In genomic region chr14:30559638-30560071, GRCh38 we compare ENCODE assay signal across 8 cellular contexts. TPM values are rescaled to one million over a fixed set of nuclear protein-coding genes. Genes with fewer than 3 reads are reported as not detected.
DNase-seq lines count a peak whose midpoint lies in the region; ATAC-seq and TF ChIP-seq lines count a peak whose summit lies in the region.

No MANE protein-coding gene starts in this region.

- H3K36me3 ChIP-seq in Peyer's patch, result no peaks in the 10 kb centered on the region
- H3K36me3 ChIP-seq in ectodermal cell (ENCODE audit: control insufficient read depth, insufficient read depth, low read length), result peaks cover 12% of the 10 kb centered on the region
- no peaks in the 10 kb centered on the region for H3K36me3 ChIP-seq in aorta (ENCODE audit: control insufficient read depth in 1 of 2, insufficient read depth in 2 of 2, low read length in 1 of 2)

- peak overlapping the region; percentile 100 for H3K4me3 Mint-ChIP-seq in mesothelial cell of epicardium

- WGBS in ectodermal cell, 2 experiments, result 0 to 1% methylated on average over 16 of the region's 16 CpGs
- 0% methylated on average over 16 of the region's 16 CpGs for WGBS in aorta, 2 donors

- ATAC-seq in Right ventricle myocardium superior (ENCODE audit: poor library complexity) (peak; percentile 24), HG03432 (IDR thresholded peaks at IDR 0.05; ENCODE audit: unreplicated experiment) (peak; percentile 23), aorta (ENCODE audit: low FRiP score) (no peak), GM18519 (IDR thresholded peaks at IDR 0.05; ENCODE audit: low FRiP score, unreplicated experiment) (no peak)

- H3K9me3 ChIP-seq in Peyer's patch (no peaks in the 10 kb centered on the region), ectodermal cell (ENCODE audit: control insufficient read depth, low read length) (peaks cover 3% of the 10 kb centered on the region), aorta (ENCODE audit: control insufficient read depth, low read length) (no peaks in the 10 kb centered on the region)

- DNase-seq in Right ventricle myocardium superior (no peak), cardiac septum (ENCODE audit: low spot score) (no peak), Peyer's patch (no peak), mesothelial cell of epicardium (ENCODE audit: low spot score in 2 of 2, unreplicated experiment in 2 of 2) (no peak), aorta (no peak)

- peaks cover 25% of the 10 kb centered on the region for H3K4me1 Mint-ChIP-seq in mesothelial cell of epicardium

- H3K9me3 Mint-ChIP-seq in mesothelial cell of epicardium, result peaks cover 8% of the 10 kb centered on the region

- peaks cover 9% of the 10 kb centered on the region for H3K36me3 Mint-ChIP-seq in mesothelial cell of epicardium

- H3K27me3 ChIP-seq in Peyer's patch (no peaks in the 10 kb centered on the region), ectodermal cell (ENCODE audit: control insufficient read depth, insufficient read depth, low read length, poor library complexity, severe bottlenecking) (no peaks in the 10 kb centered on the region), aorta (ENCODE audit: control insufficient read depth in 1 of 2, insufficient read depth in 2 of 2, low read length in 1 of 2) (no peaks in the 10 kb centered on the region)

- H3K27ac Mint-ChIP-seq in mesothelial cell of epicardium, result peak overlapping the region; percentile 100

- H3K27me3 Mint-ChIP-seq in mesothelial cell of epicardium (ENCODE audit: low read depth), result no peaks in the 10 kb centered on the region

- H3K4me1 ChIP-seq in Peyer's patch (peaks cover 0 to 8% (median 3%) of the 10 kb centered on the region in 4 donors), ectodermal cell (ENCODE audit: control insufficient read depth, insufficient read depth, low read length) (peaks cover 4% of the 10 kb centered on the region), aorta (ENCODE audit: control insufficient read depth in 1 of 2, insufficient read depth in 2 of 2, low read length in 2 of 2) (peaks cover 0 to 3% of the 10 kb centered on the region in 2 donors)

- TF ChIP-seq CTCF in Peyer's patch (IDR thresholded peaks at IDR 0.05) (no peak), mesothelial cell of epicardium (IDR thresholded peaks at IDR 0.05; ENCODE audit: unreplicated experiment) (no peak)

- no peak for TF ChIP-seq POLR2A in Peyer's patch (IDR thresholded peaks at IDR 0.05)

- intact Hi-C loops in Right ventricle myocardium superior (cut with DNase I) (no loop called here), cardiac septum (cut with DNase I) (no loop called here), aorta (cut with DNase I) (no loop called here)

- peak overlapping the region; percentile 79 to 91 (median 83) for H3K4me3 ChIP-seq in Peyer's patch
- H3K4me3 ChIP-seq in ectodermal cell (ENCODE audit: insufficient read depth, low read depth, low read length), result peak overlapping the region; percentile 97
- H3K4me3 ChIP-seq in aorta (ENCODE audit: low read length in 2 of 2), result peak overlapping the region; percentile 84 to 94

- H3K27ac ChIP-seq in Peyer's patch (peak overlapping the region; percentile 75 to 89 (median 78)), ectodermal cell (ENCODE audit: insufficient read depth, low read depth, low read length, poor library complexity, severe bottlenecking) (peak overlapping the region; percentile 73), aorta (ENCODE audit: low read depth in 1 of 2, low read length in 2 of 2) (no peak overlapping the region)

RNA-seq across cellular contexts. Expression of gene G2E3, which starts 0.7 kb away (rescaled TPM):
- total RNA-seq in Right ventricle myocardium superior (5.2 TPM), cardiac septum (9.5 TPM), Peyer's patch (10 to 100 TPM in 1 of 4 donors, 1 to 10 TPM in 3; 6.4 to 19.8 (median 8.1) TPM), mesothelial cell of epicardium (34.3 to 39.3 TPM (median 36.4 TPM) in 3 replicates), aorta (10 to 100 TPM; 15.9 to 18.3 TPM)
- 59.1 TPM for polyA plus RNA-seq in ectodermal cell (2013, experiment 1 of 4)
- 55.1 TPM for polyA plus RNA-seq in ectodermal cell (2013, experiment 2 of 4)
- polyA plus RNA-seq in ectodermal cell (2013, experiment 3 of 4), result 49.3 TPM
- polyA plus RNA-seq in ectodermal cell (2013, experiment 4 of 4), result 54.7 TPM
- polyA plus RNA-seq in aorta, result 1 to 10 TPM; 4.0 to 7.4 TPM

Comparison
In these comparisons a context has a peak if more than half of its experiments do, and no peak if none do; other contexts are left out.
1. ATAC-seq: peak in Right ventricle myocardium superior (single experiment) and HG03432 (single experiment); none in aorta (single experiment) and GM18519 (single experiment).
2. H3K27ac ChIP-seq: peak in Peyer's patch (4 of 4) and ectodermal cell (single experiment); none in aorta (0 of 2).
3. Peak in every context shown above with its lines, with median percentiles within 50 percentile points of each other: H3K4me3 ChIP-seq.